Comparison of ENCODE assay signal across 14 cellular contexts in the genomic region with DNA sequence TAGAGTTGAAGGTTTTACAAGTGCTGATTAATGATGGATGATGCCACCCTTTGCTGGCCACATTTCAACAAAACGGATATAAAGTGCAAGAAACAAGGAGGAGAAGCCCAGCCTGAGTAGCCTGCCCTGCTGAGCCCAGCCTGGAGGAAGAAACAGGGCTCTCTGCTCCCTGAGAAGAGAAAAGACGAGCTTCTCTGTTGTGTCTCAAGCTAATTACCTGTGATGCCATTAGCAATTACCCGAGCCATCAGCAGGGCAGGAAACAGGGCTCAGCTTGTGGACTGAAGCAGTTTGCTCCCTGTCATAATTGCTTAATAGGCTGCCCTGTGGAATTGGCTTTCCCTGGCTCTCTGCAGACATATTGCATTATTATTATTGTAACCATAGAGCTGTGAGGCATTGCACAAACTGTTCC.
"Had no signal": no experiment of that assay in that cellular context is flagged by ENCODE, and none has a peak within 500 bp of the region (broad histone marks: within the 10 kb centered on the region; RNA-seq: fewer than 3 reads in every experiment).

No MANE protein-coding gene starts in this region.

- H3K79me2 ChIP-seq: hepatocyte had no signal

- H3K36me3 ChIP-seq: neutrophil, tibial artery, vagina had no signal

- H3K4me2 ChIP-seq: hepatocyte had no signal

- H3K27me3 ChIP-seq: body of pancreas, hepatocyte, neutrophil, tibial artery, vagina had no signal

- H3K27ac ChIP-seq: body of pancreas, epithelial cell of prostate, hepatocyte, neutrophil, tibial artery, vagina had no signal

- DNase-seq: activated CD4-positive, alpha-beta T cell treated with anti-CD3 and anti-CD28 coated beads, Interleukin-2, amount 50 U/mL, for 4 hours; activated CD8-positive, alpha-beta memory T cell treated with anti-CD3 and anti-CD28 coated beads, Interleukin-2, amount 10 ng/mL, durations not matched to agents 7 days and 5 days; activated effector memory CD4-positive, alpha-beta T cell treated with anti-CD3 and anti-CD28 coated beads, Interleukin-2, amount 50 U/mL, for 16 hours; activated T-cell treated with anti-CD3 and anti-CD28 coated beads, Interleukin-2, amount 50 U/mL, for 24 hours; amniotic stem cell; body of pancreas; effector memory CD8-positive, alpha-beta T cell; right cardiac atrium; small intestine; tibial artery had no signal

- H3K4me1 ChIP-seq: body of pancreas, tibial artery, vagina had no signal

- H2AFZ ChIP-seq: hepatocyte had no signal

- H3K4me3 ChIP-seq: body of pancreas, hepatocyte, tibial artery, vagina had no signal

- H3K9me3 ChIP-seq: body of pancreas, neutrophil, tibial artery, vagina had no signal
